In the genomic region with DNA sequence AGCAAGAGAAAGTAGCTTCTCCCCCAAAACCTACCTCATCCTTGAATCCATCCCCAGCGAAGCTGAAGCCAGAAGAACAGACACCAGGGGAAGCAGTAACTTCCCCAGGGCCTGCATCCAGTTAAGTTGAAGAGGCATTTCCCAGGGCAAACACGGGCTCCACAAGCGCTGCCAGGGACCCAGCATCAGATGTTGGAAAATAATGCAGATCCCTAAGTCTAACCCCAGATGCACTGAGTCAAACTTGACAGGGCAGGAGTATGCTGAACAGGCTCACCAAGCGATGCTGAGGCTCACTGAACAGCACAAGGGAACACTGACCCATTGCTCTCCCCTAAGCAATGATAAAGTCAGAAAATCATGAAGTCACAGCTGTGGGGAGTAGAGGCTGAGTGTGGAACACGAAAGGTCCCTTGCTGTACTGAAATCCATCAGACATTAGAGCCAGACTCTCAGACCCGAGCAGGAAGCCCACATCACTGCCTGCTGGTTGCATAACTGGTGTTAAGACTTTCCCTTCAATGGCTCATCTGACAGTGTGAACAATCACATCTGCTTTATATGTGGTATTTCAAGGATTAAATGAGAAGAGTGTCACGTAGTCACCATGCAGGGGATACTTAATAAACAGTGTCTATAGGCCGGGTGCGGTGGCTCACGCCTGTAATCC, we compare ENCODE assay signal across 3 cellular contexts.
TF ChIP-seq lines count a peak whose summit lies in the region.

No MANE protein-coding gene starts in this region.

TF ChIP-seq in liver, 16 proteins besides CTCF, POLR2A, EP300 and RAD21:
- TF ChIP-seq, protein P1, sequence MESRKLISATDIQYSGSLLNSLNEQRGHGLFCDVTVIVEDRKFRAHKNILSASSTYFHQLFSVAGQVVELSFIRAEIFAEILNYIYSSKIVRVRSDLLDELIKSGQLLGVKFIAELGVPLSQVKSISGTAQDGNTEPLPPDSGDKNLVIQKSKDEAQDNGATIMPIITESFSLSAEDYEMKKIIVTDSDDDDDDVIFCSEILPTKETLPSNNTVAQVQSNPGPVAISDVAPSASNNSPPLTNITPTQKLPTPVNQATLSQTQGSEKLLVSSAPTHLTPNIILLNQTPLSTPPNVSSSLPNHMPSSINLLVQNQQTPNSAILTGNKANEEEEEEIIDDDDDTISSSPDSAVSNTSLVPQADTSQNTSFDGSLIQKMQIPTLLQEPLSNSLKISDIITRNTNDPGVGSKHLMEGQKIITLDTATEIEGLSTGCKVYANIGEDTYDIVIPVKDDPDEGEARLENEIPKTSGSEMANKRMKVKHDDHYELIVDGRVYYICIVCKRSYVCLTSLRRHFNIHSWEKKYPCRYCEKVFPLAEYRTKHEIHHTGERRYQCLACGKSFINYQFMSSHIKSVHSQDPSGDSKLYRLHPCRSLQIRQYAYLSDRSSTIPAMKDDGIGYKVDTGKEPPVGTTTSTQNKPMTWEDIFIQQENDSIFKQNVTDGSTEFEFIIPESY (IDR thresholded peaks at IDR 0.05) = no peak
- TF ChIP-seq SP1 (IDR thresholded peaks at IDR 0.05) (no peak), HNF4G (IDR thresholded peaks at IDR 0.05) (no peak), RXRA (IDR thresholded peaks at IDR 0.05) (no peak), HNF4A (conservative IDR thresholded peaks at IDR 0.05) (no peak), TAF1 (conservative IDR thresholded peaks at IDR 0.05) (no peak)
- TF ChIP-seq, protein P2, sequence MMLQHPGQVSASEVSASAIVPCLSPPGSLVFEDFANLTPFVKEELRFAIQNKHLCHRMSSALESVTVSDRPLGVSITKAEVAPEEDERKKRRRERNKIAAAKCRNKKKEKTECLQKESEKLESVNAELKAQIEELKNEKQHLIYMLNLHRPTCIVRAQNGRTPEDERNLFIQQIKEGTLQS (IDR thresholded peaks at IDR 0.05) = no peak

TF ChIP-seq in HepG2, 621 proteins besides CTCF, POLR2A, EP300 and RAD21:
- TF ChIP-seq TOPORS (CRISPR knock-in tag; IDR thresholded peaks at IDR 0.05) (no peak), ZEB1 (IDR thresholded peaks at IDR 0.05; ENCODE audit: insufficient replicate concordance, low read depth) (no peak), MED13 (CRISPR knock-in tag; IDR thresholded peaks at IDR 0.05) (no peak), ZBTB8A (CRISPR knock-in tag; IDR thresholded peaks at IDR 0.05; ENCODE audit: borderline replicate concordance, low read depth) (no peak), HIVEP1 (CRISPR knock-in tag; IDR thresholded peaks at IDR 0.05) (no peak), ZNF660 (CRISPR knock-in tag; IDR thresholded peaks at IDR 0.05; ENCODE audit: borderline replicate concordance, low read depth) (no peak), TBP (CRISPR knock-in tag; IDR thresholded peaks at IDR 0.05) (no peak), NAIF1 (CRISPR knock-in tag; IDR thresholded peaks at IDR 0.05; ENCODE audit: borderline replicate concordance) (no peak), NR2F2 (IDR thresholded peaks at IDR 0.05; ENCODE audit: borderline replicate concordance, low read depth) (no peak), KAT7 (CRISPR knock-in tag; IDR thresholded peaks at IDR 0.05; ENCODE audit: borderline replicate concordance) (no peak), MED1 (CRISPR knock-in tag; IDR thresholded peaks at IDR 0.05) (no peak), KDM3A (CRISPR knock-in tag; IDR thresholded peaks at IDR 0.05; ENCODE audit: low read depth) (no peak), FOXO1 (CRISPR knock-in tag; IDR thresholded peaks at IDR 0.05) (no peak), ZNF629 (CRISPR knock-in tag; conservative IDR thresholded peaks at IDR 0.05) (no peak), MTF2 (CRISPR knock-in tag; IDR thresholded peaks at IDR 0.05; ENCODE audit: borderline replicate concordance) (no peak), ZNF253 (CRISPR knock-in tag; IDR thresholded peaks at IDR 0.05; ENCODE audit: borderline replicate concordance) (no peak)
- TF ChIP-seq, protein P2 (CRISPR knock-in tag; IDR thresholded peaks at IDR 0.05) = no peak
- TF ChIP-seq, protein P3, sequence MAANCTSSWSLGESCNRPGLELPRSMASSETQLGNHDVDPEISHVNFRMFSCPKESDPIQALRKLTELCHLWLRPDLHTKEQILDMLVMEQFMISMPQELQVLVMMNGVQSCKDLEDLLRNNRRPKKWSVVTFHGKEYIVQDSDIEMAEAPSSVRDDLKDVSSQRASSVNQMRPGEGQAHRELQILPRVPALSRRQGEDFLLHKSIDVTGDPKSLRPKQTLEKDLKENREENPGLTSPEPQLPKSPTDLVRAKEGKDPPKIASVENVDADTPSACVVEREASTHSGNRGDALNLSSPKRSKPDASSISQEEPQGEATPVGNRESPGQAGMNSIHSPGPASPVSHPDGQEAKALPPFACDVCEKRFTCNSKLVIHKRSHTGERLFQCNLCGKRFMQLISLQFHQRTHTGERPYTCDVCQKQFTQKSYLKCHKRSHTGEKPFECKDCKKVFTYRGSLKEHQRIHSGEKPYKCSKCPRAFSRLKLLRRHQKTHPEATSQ (CRISPR knock-in tag; IDR thresholded peaks at IDR 0.05; ENCODE audit: borderline replicate concordance) = no peak
- TF ChIP-seq, protein P4, sequence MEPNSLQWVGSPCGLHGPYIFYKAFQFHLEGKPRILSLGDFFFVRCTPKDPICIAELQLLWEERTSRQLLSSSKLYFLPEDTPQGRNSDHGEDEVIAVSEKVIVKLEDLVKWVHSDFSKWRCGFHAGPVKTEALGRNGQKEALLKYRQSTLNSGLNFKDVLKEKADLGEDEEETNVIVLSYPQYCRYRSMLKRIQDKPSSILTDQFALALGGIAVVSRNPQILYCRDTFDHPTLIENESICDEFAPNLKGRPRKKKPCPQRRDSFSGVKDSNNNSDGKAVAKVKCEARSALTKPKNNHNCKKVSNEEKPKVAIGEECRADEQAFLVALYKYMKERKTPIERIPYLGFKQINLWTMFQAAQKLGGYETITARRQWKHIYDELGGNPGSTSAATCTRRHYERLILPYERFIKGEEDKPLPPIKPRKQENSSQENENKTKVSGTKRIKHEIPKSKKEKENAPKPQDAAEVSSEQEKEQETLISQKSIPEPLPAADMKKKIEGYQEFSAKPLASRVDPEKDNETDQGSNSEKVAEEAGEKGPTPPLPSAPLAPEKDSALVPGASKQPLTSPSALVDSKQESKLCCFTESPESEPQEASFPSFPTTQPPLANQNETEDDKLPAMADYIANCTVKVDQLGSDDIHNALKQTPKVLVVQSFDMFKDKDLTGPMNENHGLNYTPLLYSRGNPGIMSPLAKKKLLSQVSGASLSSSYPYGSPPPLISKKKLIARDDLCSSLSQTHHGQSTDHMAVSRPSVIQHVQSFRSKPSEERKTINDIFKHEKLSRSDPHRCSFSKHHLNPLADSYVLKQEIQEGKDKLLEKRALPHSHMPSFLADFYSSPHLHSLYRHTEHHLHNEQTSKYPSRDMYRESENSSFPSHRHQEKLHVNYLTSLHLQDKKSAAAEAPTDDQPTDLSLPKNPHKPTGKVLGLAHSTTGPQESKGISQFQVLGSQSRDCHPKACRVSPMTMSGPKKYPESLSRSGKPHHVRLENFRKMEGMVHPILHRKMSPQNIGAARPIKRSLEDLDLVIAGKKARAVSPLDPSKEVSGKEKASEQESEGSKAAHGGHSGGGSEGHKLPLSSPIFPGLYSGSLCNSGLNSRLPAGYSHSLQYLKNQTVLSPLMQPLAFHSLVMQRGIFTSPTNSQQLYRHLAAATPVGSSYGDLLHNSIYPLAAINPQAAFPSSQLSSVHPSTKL (CRISPR knock-in tag; IDR thresholded peaks at IDR 0.05) = no peak

TF ChIP-seq in GM23338, 12 proteins besides CTCF, POLR2A, EP300 and RAD21:
- TF ChIP-seq EZH2phosphoT487 (IDR thresholded peaks at IDR 0.05; ENCODE audit: unreplicated experiment) = no peak
- TF ChIP-seq, protein P5, sequence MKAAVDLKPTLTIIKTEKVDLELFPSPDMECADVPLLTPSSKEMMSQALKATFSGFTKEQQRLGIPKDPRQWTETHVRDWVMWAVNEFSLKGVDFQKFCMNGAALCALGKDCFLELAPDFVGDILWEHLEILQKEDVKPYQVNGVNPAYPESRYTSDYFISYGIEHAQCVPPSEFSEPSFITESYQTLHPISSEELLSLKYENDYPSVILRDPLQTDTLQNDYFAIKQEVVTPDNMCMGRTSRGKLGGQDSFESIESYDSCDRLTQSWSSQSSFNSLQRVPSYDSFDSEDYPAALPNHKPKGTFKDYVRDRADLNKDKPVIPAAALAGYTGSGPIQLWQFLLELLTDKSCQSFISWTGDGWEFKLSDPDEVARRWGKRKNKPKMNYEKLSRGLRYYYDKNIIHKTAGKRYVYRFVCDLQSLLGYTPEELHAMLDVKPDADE (IDR thresholded peaks at IDR 0.05) = no peak
- TF ChIP-seq CREB1 (CRISPR knock-in tag; IDR thresholded peaks at IDR 0.05; ENCODE audit: low read depth) = no peak
- TF ChIP-seq, protein P6, sequence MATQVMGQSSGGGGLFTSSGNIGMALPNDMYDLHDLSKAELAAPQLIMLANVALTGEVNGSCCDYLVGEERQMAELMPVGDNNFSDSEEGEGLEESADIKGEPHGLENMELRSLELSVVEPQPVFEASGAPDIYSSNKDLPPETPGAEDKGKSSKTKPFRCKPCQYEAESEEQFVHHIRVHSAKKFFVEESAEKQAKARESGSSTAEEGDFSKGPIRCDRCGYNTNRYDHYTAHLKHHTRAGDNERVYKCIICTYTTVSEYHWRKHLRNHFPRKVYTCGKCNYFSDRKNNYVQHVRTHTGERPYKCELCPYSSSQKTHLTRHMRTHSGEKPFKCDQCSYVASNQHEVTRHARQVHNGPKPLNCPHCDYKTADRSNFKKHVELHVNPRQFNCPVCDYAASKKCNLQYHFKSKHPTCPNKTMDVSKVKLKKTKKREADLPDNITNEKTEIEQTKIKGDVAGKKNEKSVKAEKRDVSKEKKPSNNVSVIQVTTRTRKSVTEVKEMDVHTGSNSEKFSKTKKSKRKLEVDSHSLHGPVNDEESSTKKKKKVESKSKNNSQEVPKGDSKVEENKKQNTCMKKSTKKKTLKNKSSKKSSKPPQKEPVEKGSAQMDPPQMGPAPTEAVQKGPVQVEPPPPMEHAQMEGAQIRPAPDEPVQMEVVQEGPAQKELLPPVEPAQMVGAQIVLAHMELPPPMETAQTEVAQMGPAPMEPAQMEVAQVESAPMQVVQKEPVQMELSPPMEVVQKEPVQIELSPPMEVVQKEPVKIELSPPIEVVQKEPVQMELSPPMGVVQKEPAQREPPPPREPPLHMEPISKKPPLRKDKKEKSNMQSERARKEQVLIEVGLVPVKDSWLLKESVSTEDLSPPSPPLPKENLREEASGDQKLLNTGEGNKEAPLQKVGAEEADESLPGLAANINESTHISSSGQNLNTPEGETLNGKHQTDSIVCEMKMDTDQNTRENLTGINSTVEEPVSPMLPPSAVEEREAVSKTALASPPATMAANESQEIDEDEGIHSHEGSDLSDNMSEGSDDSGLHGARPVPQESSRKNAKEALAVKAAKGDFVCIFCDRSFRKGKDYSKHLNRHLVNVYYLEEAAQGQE (IDR thresholded peaks at IDR 0.05; ENCODE audit: unreplicated experiment) = no peak
- TF ChIP-seq NANOG (IDR thresholded peaks at IDR 0.05; ENCODE audit: borderline replicate concordance) = no peak
- no peak for TF ChIP-seq ZNF114 (CRISPR knock-in tag; IDR thresholded peaks at IDR 0.05)
- no peak for TF ChIP-seq STAT1 (IDR thresholded peaks at IDR 0.05; ENCODE audit: unreplicated experiment)
- TF ChIP-seq JUNB (IDR thresholded peaks at IDR 0.05; ENCODE audit: unreplicated experiment) = no peak
- TF ChIP-seq, protein P7, sequence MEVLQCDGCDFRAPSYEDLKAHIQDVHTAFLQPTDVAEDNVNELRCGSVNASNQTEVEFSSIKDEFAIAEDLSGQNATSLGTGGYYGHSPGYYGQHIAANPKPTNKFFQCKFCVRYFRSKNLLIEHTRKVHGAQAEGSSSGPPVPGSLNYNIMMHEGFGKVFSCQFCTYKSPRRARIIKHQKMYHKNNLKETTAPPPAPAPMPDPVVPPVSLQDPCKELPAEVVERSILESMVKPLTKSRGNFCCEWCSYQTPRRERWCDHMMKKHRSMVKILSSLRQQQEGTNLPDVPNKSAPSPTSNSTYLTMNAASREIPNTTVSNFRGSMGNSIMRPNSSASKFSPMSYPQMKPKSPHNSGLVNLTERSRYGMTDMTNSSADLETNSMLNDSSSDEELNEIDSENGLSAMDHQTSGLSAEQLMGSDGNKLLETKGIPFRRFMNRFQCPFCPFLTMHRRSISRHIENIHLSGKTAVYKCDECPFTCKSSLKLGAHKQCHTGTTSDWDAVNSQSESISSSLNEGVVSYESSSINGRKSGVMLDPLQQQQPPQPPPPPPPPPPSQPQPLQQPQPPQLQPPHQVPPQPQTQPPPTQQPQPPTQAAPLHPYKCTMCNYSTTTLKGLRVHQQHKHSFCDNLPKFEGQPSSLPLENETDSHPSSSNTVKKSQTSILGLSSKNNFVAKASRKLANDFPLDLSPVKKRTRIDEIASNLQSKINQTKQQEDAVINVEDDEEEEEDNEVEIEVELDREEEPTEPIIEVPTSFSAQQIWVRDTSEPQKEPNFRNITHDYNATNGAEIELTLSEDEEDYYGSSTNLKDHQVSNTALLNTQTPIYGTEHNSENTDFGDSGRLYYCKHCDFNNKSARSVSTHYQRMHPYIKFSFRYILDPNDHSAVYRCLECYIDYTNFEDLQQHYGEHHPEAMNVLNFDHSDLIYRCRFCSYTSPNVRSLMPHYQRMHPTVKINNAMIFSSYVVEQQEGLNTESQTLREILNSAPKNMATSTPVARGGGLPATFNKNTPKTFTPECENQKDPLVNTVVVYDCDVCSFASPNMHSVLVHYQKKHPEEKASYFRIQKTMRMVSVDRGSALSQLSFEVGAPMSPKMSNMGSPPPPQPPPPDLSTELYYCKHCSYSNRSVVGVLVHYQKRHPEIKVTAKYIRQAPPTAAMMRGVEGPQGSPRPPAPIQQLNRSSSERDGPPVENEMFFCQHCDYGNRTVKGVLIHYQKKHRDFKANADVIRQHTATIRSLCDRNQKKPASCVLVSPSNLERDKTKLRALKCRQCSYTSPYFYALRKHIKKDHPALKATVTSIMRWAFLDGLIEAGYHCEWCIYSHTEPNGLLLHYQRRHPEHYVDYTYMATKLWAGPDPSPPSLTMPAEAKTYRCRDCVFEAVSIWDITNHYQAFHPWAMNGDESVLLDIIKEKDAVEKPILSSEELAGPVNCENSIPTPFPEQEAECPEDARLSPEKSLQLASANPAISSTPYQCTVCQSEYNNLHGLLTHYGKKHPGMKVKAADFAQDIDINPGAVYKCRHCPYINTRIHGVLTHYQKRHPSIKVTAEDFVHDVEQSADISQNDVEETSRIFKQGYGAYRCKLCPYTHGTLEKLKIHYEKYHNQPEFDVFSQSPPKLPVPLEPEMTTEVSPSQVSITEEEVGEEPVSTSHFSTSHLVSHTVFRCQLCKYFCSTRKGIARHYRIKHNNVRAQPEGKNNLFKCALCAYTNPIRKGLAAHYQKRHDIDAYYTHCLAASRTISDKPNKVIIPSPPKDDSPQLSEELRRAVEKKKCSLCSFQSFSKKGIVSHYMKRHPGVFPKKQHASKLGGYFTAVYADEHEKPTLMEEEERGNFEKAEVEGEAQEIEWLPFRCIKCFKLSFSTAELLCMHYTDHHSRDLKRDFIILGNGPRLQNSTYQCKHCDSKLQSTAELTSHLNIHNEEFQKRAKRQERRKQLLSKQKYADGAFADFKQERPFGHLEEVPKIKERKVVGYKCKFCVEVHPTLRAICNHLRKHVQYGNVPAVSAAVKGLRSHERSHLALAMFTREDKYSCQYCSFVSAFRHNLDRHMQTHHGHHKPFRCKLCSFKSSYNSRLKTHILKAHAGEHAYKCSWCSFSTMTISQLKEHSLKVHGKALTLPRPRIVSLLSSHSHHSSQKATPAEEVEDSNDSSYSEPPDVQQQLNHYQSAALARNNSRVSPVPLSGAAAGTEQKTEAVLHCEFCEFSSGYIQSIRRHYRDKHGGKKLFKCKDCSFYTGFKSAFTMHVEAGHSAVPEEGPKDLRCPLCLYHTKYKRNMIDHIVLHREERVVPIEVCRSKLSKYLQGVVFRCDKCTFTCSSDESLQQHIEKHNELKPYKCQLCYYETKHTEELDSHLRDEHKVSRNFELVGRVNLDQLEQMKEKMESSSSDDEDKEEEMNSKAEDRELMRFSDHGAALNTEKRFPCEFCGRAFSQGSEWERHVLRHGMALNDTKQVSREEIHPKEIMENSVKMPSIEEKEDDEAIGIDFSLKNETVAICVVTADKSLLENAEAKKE (CRISPR knock-in tag; IDR thresholded peaks at IDR 0.05) = no peak
- TF ChIP-seq EZH2 (IDR thresholded peaks at IDR 0.05; ENCODE audit: low read depth, unreplicated experiment) = no peak
- TF ChIP-seq ZNF331 (CRISPR knock-in tag; IDR thresholded peaks at IDR 0.05; ENCODE audit: low read depth) = no peak
- no peak for TF ChIP-seq POLR2AphosphoS5 (IDR thresholded peaks at IDR 0.05; ENCODE audit: low read depth)
